16 cellular contexts compared by ENCODE assay signal in genomic region chr11:45413156-45413833, GRCh38.
DNase-seq lines count a peak whose midpoint lies in the region; ATAC-seq, FAIRE-seq and TF ChIP-seq lines count a peak whose summit lies in the region.
"Had no signal": no experiment of that assay in that cellular context is flagged by ENCODE, and none has a peak within 500 bp of the region (broad histone marks: within the 10 kb centered on the region; RNA-seq: fewer than 3 reads in every experiment).

No MANE protein-coding gene starts in this region.

- H4K20me1 ChIP-seq in H1 (replicated peaks in 1 of 2; ENCODE audit: control insufficient read depth in 1 of 2, insufficient read depth in 2 of 2, low read length in 2 of 2) (no peaks in the 10 kb centered on the region), neural cell (ENCODE audit: insufficient read depth) (no peaks in the 10 kb centered on the region)

- no peaks in the 10 kb centered on the region for H3K79me1 ChIP-seq in H1 (ENCODE audit: low read depth, low read length)

- no peak overlapping the region for H4K8ac ChIP-seq in H1 (ENCODE audit: extremely low read depth, insufficient read depth, low read length)

- H3K4me1 ChIP-seq in H1 (replicated peaks in 1 of 4; ENCODE audit: control insufficient read depth in 3 of 4, insufficient read depth in 4 of 4, low read length in 3 of 4): peaks cover 18 to 29% (median 22%) of the 10 kb centered on the region in 4 experiments

- 0 out of 2 replicates have a peak overlapping the region, but pooled peaks have one; percentile 5 for H3K18ac ChIP-seq in H1 (ENCODE audit: extremely low read depth, low read length)

- no peak overlapping the region for H2BK12ac ChIP-seq in H1 (ENCODE audit: low read depth, low read length)

- H3K56ac ChIP-seq in H1 (replicated peaks; ENCODE audit: insufficient read length, low read depth, low read length): no peak overlapping the region

- TF ChIP-seq CTCF in NB4 (IDR thresholded peaks at IDR 0.05; ENCODE audit: low read depth, low read length) (no peak), H1 (IDR thresholded peaks at IDR 0.05; ENCODE audit: control extremely low read depth in 1 of 3, insufficient read depth in 1 of 3, low read depth in 1 of 3, low read length in 3 of 3) (no peak), neural cell (IDR thresholded peaks at IDR 0.05; ENCODE audit: poor library complexity, severe bottlenecking) (no peak)

- H3K9ac ChIP-seq in H1 (replicated peaks in 1 of 4; ENCODE audit: extremely low read depth in 1 of 4, low read depth in 3 of 4, low read length in 3 of 4) (no peak overlapping the region), neural cell (ENCODE audit: low read length) (no peak overlapping the region)

- POLR2A ChIA-PET in H1 (lab: Charles Lee; ENCODE audit: partially characterized antibody): interaction anchor here (2.1 kb wide), 1 partner anchor 9 kb away, joined by 5 read pairs; no protein-coding TSS in a partner anchor

- TF ChIP-seq POLR2A in GM12892 (IDR thresholded peaks at IDR 0.05; ENCODE audit: low read depth, low read length) (no peak), NB4 (IDR thresholded peaks at IDR 0.05; ENCODE audit: extremely low read depth, insufficient read length) (no peak), H1 (IDR thresholded peaks at IDR 0.05; ENCODE audit: control extremely low read depth in 1 of 2, low read depth in 2 of 2, low read length in 2 of 2) (no peak)

- CTCF ChIA-PET in H1 (lab: Charles Lee; ENCODE audit: partially characterized antibody): interaction anchor here (1.0 to 2.5 kb wide), 8 partner anchors 8 to 358 kb away, joined by 3 to 10 read pairs (median 4); no protein-coding TSS in a partner anchor

- H3K14ac ChIP-seq in H1 (ENCODE audit: insufficient read length): no peak overlapping the region

- peak overlapping the region; percentile 50 for H2BK120ac ChIP-seq in H1 (replicated peaks; ENCODE audit: low read depth, low read length)

- no peaks in the 10 kb centered on the region for H3K9me2 ChIP-seq in neural cell (ENCODE audit: insufficient read depth, low read length)

- H3K79me2 ChIP-seq in H1 (ENCODE audit: control insufficient read depth in 1 of 2, insufficient read depth in 2 of 2, low read length in 2 of 2) (no peaks in the 10 kb centered on the region), neural cell (replicated peaks; ENCODE audit: insufficient read depth, low read length) (no peaks in the 10 kb centered on the region)

- H3K9me3 ChIP-seq in H1 (ENCODE audit: insufficient read depth in 2 of 2, low read depth in 1 of 2, low read length in 1 of 2) (no peaks in the 10 kb centered on the region), neural cell (ENCODE audit: low read length) (no peaks in the 10 kb centered on the region)

- 0 out of 2 replicates have a peak overlapping the region, but pooled peaks have one; percentile 9 for H2BK20ac ChIP-seq in H1 (ENCODE audit: low read length)

- 64% methylated on average over 8 of the region's 8 CpGs; no CpG with 5 or more reads in 1 of the 2 experiments for WGBS in H1 (ENCODE audit: extremely low coverage in 1 of 2, insufficient coverage in 1 of 2, insufficient read length in 1 of 2, insufficient replicate concordance in 2 of 2, low coverage in 1 of 2, low lambda C conversion rate in 2 of 2, missing lambda C conversion rate in 1 of 2), 2 experiments

- peak overlapping the region; percentile 48 for H4K91ac ChIP-seq in H1 (replicated peaks; ENCODE audit: insufficient read length, low read length)

- H2BK5ac ChIP-seq in H1 (ENCODE audit: low read depth, low read length): 0 out of 2 replicates have a peak overlapping the region, but pooled peaks have one; percentile 83

- no peak overlapping the region for H3K23ac ChIP-seq in H1 (ENCODE audit: insufficient read length)

- H3K27ac ChIP-seq in H1 (ENCODE audit: low read depth, low read length): no peak overlapping the region
- peak overlapping the region; percentile 83 for H3K27ac ChIP-seq in neural cell (ENCODE audit: low read length)

- TF ChIP-seq RAD21 in H1 (IDR thresholded peaks at IDR 0.05 in 1 of 2, conservative IDR thresholded peaks at IDR 0.05 in 1 of 2; ENCODE audit: low read depth in 2 of 2, low read length in 2 of 2) (no peak), neural cell (conservative IDR thresholded peaks at IDR 0.05) (no peak)

- H3F3A ChIP-seq in neural cell (ENCODE audit: insufficient read depth, low read length, poor library complexity, severe bottlenecking): no peaks in the 10 kb centered on the region

- no peak for DNase-seq in GM12892 (ENCODE audit: insufficient read length)
- peak; percentile 30 for DNase-seq in NB4 (ENCODE audit: low read depth)
- DNase-seq in H1 (ENCODE audit: low read depth in 1 of 2, low spot score in 2 of 2): no peak
- no peak for DNase-seq in stimulated activated CD4-positive, alpha-beta T cell treated with anti-CD3 and anti-CD28 coated beads, Interleukin-12 subunit alpha, Interleukin-12 subunit beta, amount 100 ng/mL, for 4 hours
- DNase-seq: CD4-positive, alpha-beta memory T cell; Karpas-422; MV-4-11; NCI-H1436; NCI-H2081; NCI-H345; NCI-H748 treated with DMSO at 0.1 percent for 48 hours had no signal

- H2BK15ac ChIP-seq in H1 (ENCODE audit: low read length): peak overlapping the region; percentile 55; the same call in 1 of the 2 replicates

- no peaks in the 10 kb centered on the region for H3K27me3 ChIP-seq in H1 (replicated peaks in 1 of 4; ENCODE audit: control insufficient read depth in 3 of 4, extremely low read depth in 1 of 4, insufficient read depth in 3 of 4, low read length in 3 of 4)
- no peaks in the 10 kb centered on the region for H3K27me3 ChIP-seq in neural cell (ENCODE audit: insufficient read depth, low read depth, low read length)

- FAIRE-seq in GM12892 (lab: Jason Lieb, UNC) (peak; percentile 57), H1 (lab: Jason Lieb, UNC) (no peak)
- FAIRE-seq: D721Med had no signal

- TF ChIP-seq EP300 in H1 (IDR thresholded peaks at IDR 0.05; ENCODE audit: borderline replicate concordance in 1 of 2, low read depth in 2 of 2, low read length in 2 of 2): no peak
- no peak for TF ChIP-seq EP300 in neural cell (conservative IDR thresholded peaks at IDR 0.05; ENCODE audit: poor library complexity, severe bottlenecking)

- H2AK5ac ChIP-seq in H1 (ENCODE audit: low read depth, low read length): peak overlapping the region; percentile 28; the same call in 1 of the 2 replicates

- H3K4me2 ChIP-seq in H1 (ENCODE audit: insufficient read depth in 1 of 2, low read depth in 2 of 2, low read length in 2 of 2) (peak overlapping the region in 1 of 2 experiments; percentile 70; a peak in 1 of 4 replicates), neural cell (ENCODE audit: low read length) (no peak overlapping the region)

- H3K36me3 ChIP-seq in H1 (ENCODE audit: control insufficient read depth in 2 of 4, insufficient read depth in 4 of 4, low read length in 3 of 4): no peaks in the 10 kb centered on the region
- no peaks in the 10 kb centered on the region for H3K36me3 ChIP-seq in neural cell (ENCODE audit: insufficient read depth, low read length)

- peak overlapping the region; percentile 74 for H3K4ac ChIP-seq in H1 (replicated peaks; ENCODE audit: insufficient read length, low read depth, low read length)

- ATAC-seq in HG02938 (IDR thresholded peaks at IDR 0.05; ENCODE audit: unreplicated experiment) (no peak), HG03159 (IDR thresholded peaks at IDR 0.05; ENCODE audit: unreplicated experiment) (no peak)
- ATAC-seq: Right ventricle myocardium inferior had no signal

- no peak overlapping the region for H3K4me3 ChIP-seq in NB4 (ENCODE audit: low read depth, low read length)
- no peak overlapping the region for H3K4me3 ChIP-seq in H1 (ENCODE audit: extremely low read depth in 1 of 4, insufficient read depth in 2 of 4, low read depth in 3 of 4, low read length in 4 of 4)
- H3K4me3 ChIP-seq in neural cell (ENCODE audit: low read length): no peak overlapping the region

- no peak overlapping the region for H2AFZ ChIP-seq in H1 (ENCODE audit: low read length)
- no peak overlapping the region for H2AFZ ChIP-seq in neural cell (ENCODE audit: low read depth, low read length)

- H3K23me2 ChIP-seq in H1 (ENCODE audit: low read depth, low read length): peaks cover 6% of the 10 kb centered on the region; the same call in 1 of the 2 replicates

- no peak overlapping the region for H4K5ac ChIP-seq in H1 (ENCODE audit: insufficient read length, low read depth, low read length)

TF ChIP-seq in H1, 55 proteins besides CTCF, POLR2A, EP300 and RAD21 (continues in another document):
- TF ChIP-seq KDM4A (IDR thresholded peaks at IDR 0.05; ENCODE audit: low read depth, low read length, severe bottlenecking) (no peak), TAF1 (IDR thresholded peaks at IDR 0.05; ENCODE audit: low read depth, low read length) (no peak), USF2 (IDR thresholded peaks at IDR 0.05; ENCODE audit: low read length) (no peak), NANOG (IDR thresholded peaks at IDR 0.05; ENCODE audit: insufficient read depth, low read depth, low read length, poor library complexity, severe bottlenecking) (no peak), PHF8 (conservative IDR thresholded peaks at IDR 0.05; ENCODE audit: low read depth, low read length) (no peak), GTF2F1 (IDR thresholded peaks at IDR 0.05; ENCODE audit: borderline replicate concordance, low read depth, low read length) (no peak)

TF ChIP-seq in neural cell, 6 proteins besides CTCF, POLR2A, EP300 and RAD21 (continues in another document):
- TF ChIP-seq TAF1 (IDR thresholded peaks at IDR 0.05; ENCODE audit: low read depth) (no peak), POLR2AphosphoS5 (IDR thresholded peaks at IDR 0.05) (no peak), SMC3 (conservative IDR thresholded peaks at IDR 0.05; ENCODE audit: poor library complexity) (no peak), EZH2 (IDR thresholded peaks at IDR 0.05; ENCODE audit: borderline replicate concordance, insufficient read depth, low read length, poor library complexity, severe bottlenecking) (no peak)
